18 cellular contexts compared by ENCODE assay signal in the genomic region with DNA sequence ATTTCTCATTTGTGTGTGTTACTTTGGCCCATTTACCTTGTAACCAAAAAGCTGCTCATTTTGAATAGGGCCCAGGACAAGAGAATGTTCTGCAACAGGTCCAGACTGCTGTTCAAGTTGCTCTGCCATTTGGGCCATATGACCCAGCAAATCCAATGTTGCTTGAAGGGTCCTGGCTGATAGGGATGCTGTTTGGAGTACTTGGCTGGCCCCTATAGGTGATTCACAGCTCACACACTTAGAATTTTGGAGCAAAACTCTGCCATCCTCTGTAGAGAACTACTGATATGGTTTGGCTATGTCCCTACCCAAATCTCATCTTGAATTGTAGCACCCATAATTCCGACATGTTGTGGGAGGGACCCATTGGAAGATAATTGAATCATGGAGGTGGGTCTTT.
A peak's percentile ranks its signal among the peaks of the same experiment; 100 is the strongest.
DNase-seq lines count a peak whose midpoint lies in the region; ATAC-seq, FAIRE-seq and TF ChIP-seq lines count a peak whose summit lies in the region.
"Had no signal": no experiment of that assay in that cellular context is flagged by ENCODE, and none has a peak within 500 bp of the region (broad histone marks: within the 10 kb centered on the region; RNA-seq: fewer than 3 reads in every experiment).

No MANE protein-coding gene starts in this region.

- H3K27me3 Mint-ChIP-seq in WTC11 (ENCODE audit: low read depth) = no peaks in the 10 kb centered on the region

- WGBS in HepG2 (ENCODE audit: low lambda C conversion rate) = 100% methylated on average over 1 of the region's 1 CpG
- no CpG with 5 or more reads among the region's 1 CpG for WGBS in right lobe of liver (ENCODE audit: insufficient coverage, low coverage, low lambda C conversion rate, missing lambda C conversion rate)
- 100% methylated on average over 1 of the region's 1 CpG for WGBS in esophagus muscularis mucosa

- H3K27me3 ChIP-seq in HepG2 (ENCODE audit: control insufficient read depth in 1 of 2, insufficient read depth in 2 of 2, low read length in 2 of 2) (no peaks in the 10 kb centered on the region), right lobe of liver (no peaks in the 10 kb centered on the region), esophagus muscularis mucosa (no peaks in the 10 kb centered on the region)
- H3K27me3 ChIP-seq: MG63 had no signal

- TF ChIP-seq POLR2A in HepG2 (IDR thresholded peaks at IDR 0.05; ENCODE audit: insufficient read depth in 1 of 2, low read depth in 2 of 2, low read length in 2 of 2) (no peak), right lobe of liver (IDR thresholded peaks at IDR 0.05) (no peak), esophagus muscularis mucosa (IDR thresholded peaks at IDR 0.05; ENCODE audit: low read depth) (no peak)

- H3K27ac ChIP-seq in HepG2 (ENCODE audit: extremely low read length, insufficient read depth, low read length) = no peak overlapping the region
- no peak overlapping the region for H3K27ac ChIP-seq in right lobe of liver
- H3K27ac ChIP-seq in esophagus muscularis mucosa (replicated peaks in 1 of 4) = no peak overlapping the region
- H3K27ac ChIP-seq: A549, KMS-11, SK-N-MC had no signal

- DNase-seq in HepG2 (ENCODE audit: low spot score) = no peak
- DNase-seq in right lobe of liver = no peak
- DNase-seq in WTC11 (ENCODE audit: low spot score) = no peak
- peak; percentile 45 for DNase-seq in esophagus muscularis mucosa (ENCODE audit: extremely low spot score)
- no peak for DNase-seq in NCI-H526 (lab: John Stamatoyannopoulos, UW)
- DNase-seq in NCI-H187 treated with DMSO at 0.1 percent for 48 hours (lab: John Stamatoyannopoulos, UW) = no peak
- DNase-seq in NOMO-1 treated with dmso at 0.1 percent for 144 hours (lab: John Stamatoyannopoulos, UW; ENCODE audit: unreplicated experiment) = no peak
- DNase-seq: Calu3, DMS79 treated with DMSO at 0.1 percent for 48 hours, GDM1, MG63, NCI-H1105, NCI-H1694 treated with DMSO at 0.1 percent for 48 hours, NCI-H510A had no signal

- no peaks in the 10 kb centered on the region for H3K79me2 ChIP-seq in HepG2 (ENCODE audit: insufficient read depth, low read length)

- H3K9ac ChIP-seq in HepG2 (ENCODE audit: insufficient read depth, low read depth, low read length) = no peak overlapping the region
- H3K9ac ChIP-seq: KMS-11 had no signal

- peaks cover 13% of the 10 kb centered on the region for H3K4me1 Mint-ChIP-seq in WTC11

- H3K27ac Mint-ChIP-seq in WTC11 = no peak overlapping the region

- H3K36me3 ChIP-seq in HepG2 (replicated peaks in 1 of 2; ENCODE audit: control insufficient read depth in 1 of 2, insufficient read depth in 2 of 2, low read length in 2 of 2) = no peaks in the 10 kb centered on the region
- H3K36me3 ChIP-seq in right lobe of liver = no peaks in the 10 kb centered on the region
- no peaks in the 10 kb centered on the region for H3K36me3 ChIP-seq in esophagus muscularis mucosa
- H3K36me3 ChIP-seq: MG63 had no signal

- BruUV-seq in HepG2 (replicated peaks; lab: Mats Ljungman, UMichigan) = no TSS peak

- no peak overlapping the region for H3K4me3 Mint-ChIP-seq in WTC11

- no peak overlapping the region for H2AFZ ChIP-seq in HepG2 (ENCODE audit: low read length)

- CTCF ChIA-PET in HepG2 (lab: Yijun Ruan, JAX; ENCODE audit: low intra/inter-chr PET ratio, low total read pairs) = interaction anchor here (1.3 kb wide), 1 partner anchor 127 kb away, joined by 4 read pairs; no protein-coding TSS in a partner anchor
- CTCF ChIA-PET in WTC11 (lab: Charles Lee) = interaction anchor here (0.6 to 1.3 kb wide), 2 partner anchors 68 to 126 kb away, joined by 3 to 4 read pairs; no protein-coding TSS in a partner anchor

- in situ Hi-C loops in HepG2 (cut with HindIII; ENCODE audit: extremely low pct_ligation_motif_present, low pct_unique_long_range_greater_than_20kb) = no loop called here

- no peaks in the 10 kb centered on the region for H3K9me3 ChIP-seq in HepG2 (ENCODE audit: low read length)
- no peaks in the 10 kb centered on the region for H3K9me3 ChIP-seq in right lobe of liver
- H3K9me3 ChIP-seq in esophagus muscularis mucosa = no peaks in the 10 kb centered on the region
- H3K9me3 ChIP-seq: A549, MG63 had no signal

- TF ChIP-seq CTCF in HepG2 (CRISPR knock-in tag; IDR thresholded peaks at IDR 0.05) (peak; percentile 44), right lobe of liver (IDR thresholded peaks at IDR 0.05) (no peak), WTC11 (IDR thresholded peaks at IDR 0.05) (no peak), esophagus muscularis mucosa (IDR thresholded peaks at IDR 0.05) (no peak)

- POLR2A ChIA-PET in HepG2 (lab: Yijun Ruan, JAX) (no interaction called here), WTC11 (lab: Charles Lee) (no interaction called here)

- no peak for FAIRE-seq in HepG2 (lab: Jason Lieb, UNC)
- FAIRE-seq: A549, GM12892 had no signal

- H3K4me3 ChIP-seq in HepG2 (replicated peaks in 1 of 3; ENCODE audit: insufficient read depth in 1 of 3, low read depth in 2 of 3, low read length in 3 of 3) (no peak overlapping the region), right lobe of liver (no peak overlapping the region), esophagus muscularis mucosa (no peak overlapping the region)
- H3K4me3 ChIP-seq: A549, MG63, SK-N-MC had no signal

- no peak overlapping the region for H3K4me2 ChIP-seq in HepG2 (ENCODE audit: low read depth, low read length)
- H3K4me2 ChIP-seq: A549, KMS-11 had no signal

- no peak for TF ChIP-seq RAD21 in HepG2 (CRISPR knock-in tag; IDR thresholded peaks at IDR 0.05)

- no peaks in the 10 kb centered on the region for H4K20me1 ChIP-seq in HepG2 (ENCODE audit: insufficient read depth, low read length)

- TF ChIP-seq EP300 in HepG2 (IDR thresholded peaks at IDR 0.05; ENCODE audit: low read depth in 2 of 2, low read length in 2 of 2) (no peak), HepG2 (CRISPR knock-in tag; IDR thresholded peaks at IDR 0.05; ENCODE audit: borderline replicate concordance) (no peak), esophagus muscularis mucosa (IDR thresholded peaks at IDR 0.05) (no peak)

- H3K4me1 ChIP-seq in HepG2 (ENCODE audit: insufficient read depth, low read length) = peaks cover 22% of the 10 kb centered on the region
- no peaks in the 10 kb centered on the region for H3K4me1 ChIP-seq in right lobe of liver
- no peaks in the 10 kb centered on the region for H3K4me1 ChIP-seq in esophagus muscularis mucosa
- H3K4me1 ChIP-seq: A549 had no signal

- ATAC-seq in HepG2 = peak; percentile 38; the same call in 2 of the 3 replicates
- ATAC-seq in right lobe of liver = no peak
- ATAC-seq in WTC11 = peak; percentile 47; the same call in 1 of the 2 replicates
- ATAC-seq: A549 had no signal

- H3K36me3 Mint-ChIP-seq in WTC11 = peaks cover 13% of the 10 kb centered on the region

- intact Hi-C loops in HepG2 (cut with micrococcal nuclease; ENCODE audit: unreplicated experiment) (loop anchor here (1.0 kb wide), 1 partner anchor 127 kb away; no protein-coding TSS in a partner anchor), right lobe of liver (cut with DNase I) (no loop called here), esophagus muscularis mucosa (cut with DNase I) (no loop called here)

- H3K9me3 Mint-ChIP-seq in WTC11 = peaks cover 16% of the 10 kb centered on the region

TF ChIP-seq in HepG2, 621 proteins besides CTCF, POLR2A, EP300 and RAD21 (continues in another document):
- TF ChIP-seq, protein P1, sequence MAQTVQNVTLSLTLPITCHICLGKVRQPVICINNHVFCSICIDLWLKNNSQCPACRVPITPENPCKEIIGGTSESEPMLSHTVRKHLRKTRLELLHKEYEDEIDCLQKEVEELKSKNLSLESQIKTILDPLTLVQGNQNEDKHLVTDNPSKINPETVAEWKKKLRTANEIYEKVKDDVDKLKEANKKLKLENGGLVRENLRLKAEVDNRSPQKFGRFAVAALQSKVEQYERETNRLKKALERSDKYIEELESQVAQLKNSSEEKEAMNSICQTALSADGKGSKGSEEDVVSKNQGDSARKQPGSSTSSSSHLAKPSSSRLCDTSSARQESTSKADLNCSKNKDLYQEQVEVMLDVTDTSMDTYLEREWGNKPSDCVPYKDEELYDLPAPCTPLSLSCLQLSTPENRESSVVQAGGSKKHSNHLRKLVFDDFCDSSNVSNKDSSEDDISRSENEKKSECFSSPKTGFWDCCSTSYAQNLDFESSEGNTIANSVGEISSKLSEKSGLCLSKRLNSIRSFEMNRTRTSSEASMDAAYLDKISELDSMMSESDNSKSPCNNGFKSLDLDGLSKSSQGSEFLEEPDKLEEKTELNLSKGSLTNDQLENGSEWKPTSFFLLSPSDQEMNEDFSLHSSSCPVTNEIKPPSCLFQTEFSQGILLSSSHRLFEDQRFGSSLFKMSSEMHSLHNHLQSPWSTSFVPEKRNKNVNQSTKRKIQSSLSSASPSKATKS (CRISPR knock-in tag; IDR thresholded peaks at IDR 0.05) = no peak
- TF ChIP-seq STAG1 (CRISPR knock-in tag; IDR thresholded peaks at IDR 0.05) (peak; percentile 52), ZNF160 (CRISPR knock-in tag; IDR thresholded peaks at IDR 0.05) (no peak), SMC3 (IDR thresholded peaks at IDR 0.05; ENCODE audit: low read length) (peak; percentile 7; the same call in 1 of the 2 replicates), NR2F6 (IDR thresholded peaks at IDR 0.05) (no peak), NR2F6 (CRISPR knock-in tag; IDR thresholded peaks at IDR 0.05) (no peak), MTA1 (CRISPR knock-in tag; IDR thresholded peaks at IDR 0.05; ENCODE audit: borderline replicate concordance) (no peak)

TF ChIP-seq in WTC11, 78 proteins besides CTCF, POLR2A, EP300 and RAD21 (continues in another document):
- TF ChIP-seq, protein P2, sequence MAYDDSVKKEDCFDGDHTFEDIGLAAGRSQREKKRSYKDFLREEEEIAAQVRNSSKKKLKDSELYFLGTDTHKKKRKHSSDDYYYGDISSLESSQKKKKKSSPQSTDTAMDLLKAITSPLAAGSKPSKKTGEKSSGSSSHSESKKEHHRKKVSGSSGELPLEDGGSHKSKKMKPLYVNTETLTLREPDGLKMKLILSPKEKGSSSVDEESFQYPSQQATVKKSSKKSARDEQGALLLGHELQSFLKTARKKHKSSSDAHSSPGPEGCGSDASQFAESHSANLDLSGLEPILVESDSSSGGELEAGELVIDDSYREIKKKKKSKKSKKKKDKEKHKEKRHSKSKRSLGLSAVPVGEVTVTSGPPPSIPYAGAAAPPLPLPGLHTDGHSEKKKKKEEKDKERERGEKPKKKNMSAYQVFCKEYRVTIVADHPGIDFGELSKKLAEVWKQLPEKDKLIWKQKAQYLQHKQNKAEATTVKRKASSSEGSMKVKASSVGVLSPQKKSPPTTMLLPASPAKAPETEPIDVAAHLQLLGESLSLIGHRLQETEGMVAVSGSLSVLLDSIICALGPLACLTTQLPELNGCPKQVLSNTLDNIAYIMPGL (CRISPR knock-in tag; IDR thresholded peaks at IDR 0.05) = no peak
- TF ChIP-seq ZNF232 (CRISPR knock-in tag; IDR thresholded peaks at IDR 0.05) (no peak), ZNF263 (CRISPR knock-in tag; IDR thresholded peaks at IDR 0.05; ENCODE audit: low read depth) (no peak), SOX15 (CRISPR knock-in tag; IDR thresholded peaks at IDR 0.05) (no peak), ZNF219 (CRISPR knock-in tag; IDR thresholded peaks at IDR 0.05; ENCODE audit: borderline replicate concordance) (no peak)
- TF ChIP-seq, protein P3, sequence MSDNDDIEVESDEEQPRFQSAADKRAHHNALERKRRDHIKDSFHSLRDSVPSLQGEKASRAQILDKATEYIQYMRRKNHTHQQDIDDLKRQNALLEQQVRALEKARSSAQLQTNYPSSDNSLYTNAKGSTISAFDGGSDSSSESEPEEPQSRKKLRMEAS (CRISPR knock-in tag; IDR thresholded peaks at IDR 0.05) = no peak

Comparison
In these comparisons a context has a peak if more than half of its experiments do, and no peak if none do; other contexts are left out.
1. ATAC-seq: peak in HepG2 (single experiment) and WTC11 (single experiment); none in right lobe of liver (0 of 4).